1 cellular context compared by ENCODE assay signal in genomic region chr19:7968008-7968795, GRCh38.
A peak's percentile ranks its signal among the peaks of the same experiment; 100 is the strongest.
TF ChIP-seq lines count a peak whose summit lies in the region.

No MANE protein-coding gene starts in this region.

TF ChIP-seq in HepG2, 621 proteins besides CTCF, POLR2A, EP300 and RAD21:
- peak; percentile 37 for TF ChIP-seq RBM22 (optimal IDR thresholded peaks at IDR 0.05; ENCODE audit: low read length)
- TF ChIP-seq NCOA2 (CRISPR knock-in tag; IDR thresholded peaks at IDR 0.05), result no peak
- peak; percentile 54 for TF ChIP-seq AGO2 (optimal IDR thresholded peaks at IDR 0.05; ENCODE audit: low read depth, low read length)
- no peak for TF ChIP-seq ZNF484 (CRISPR knock-in tag; IDR thresholded peaks at IDR 0.05; ENCODE audit: borderline replicate concordance, low read depth)
